ENCODE assay signal across 1 cellular context in genomic region chr2:70789304-70790078, GRCh38.
TF ChIP-seq lines count a peak whose summit lies in the region.

No MANE protein-coding gene starts in this region.

TF ChIP-seq in HepG2, 621 proteins besides CTCF, POLR2A, EP300 and RAD21 (continued from another document and continues in another):
- TF ChIP-seq THAP9 (CRISPR knock-in tag; IDR thresholded peaks at IDR 0.05; ENCODE audit: borderline replicate concordance) = peak; percentile 36; the same call in 1 of the 2 replicates
- TF ChIP-seq PBX2 (CRISPR knock-in tag; IDR thresholded peaks at IDR 0.05) = no peak
- TF ChIP-seq ZNF33A (CRISPR knock-in tag; IDR thresholded peaks at IDR 0.05; ENCODE audit: borderline replicate concordance) = no peak
- TF ChIP-seq THAP8 (CRISPR knock-in tag; IDR thresholded peaks at IDR 0.05; ENCODE audit: borderline replicate concordance) = no peak
- no peak for TF ChIP-seq SAP130 (CRISPR knock-in tag; IDR thresholded peaks at IDR 0.05; ENCODE audit: low read depth)
- TF ChIP-seq, protein P1, sequence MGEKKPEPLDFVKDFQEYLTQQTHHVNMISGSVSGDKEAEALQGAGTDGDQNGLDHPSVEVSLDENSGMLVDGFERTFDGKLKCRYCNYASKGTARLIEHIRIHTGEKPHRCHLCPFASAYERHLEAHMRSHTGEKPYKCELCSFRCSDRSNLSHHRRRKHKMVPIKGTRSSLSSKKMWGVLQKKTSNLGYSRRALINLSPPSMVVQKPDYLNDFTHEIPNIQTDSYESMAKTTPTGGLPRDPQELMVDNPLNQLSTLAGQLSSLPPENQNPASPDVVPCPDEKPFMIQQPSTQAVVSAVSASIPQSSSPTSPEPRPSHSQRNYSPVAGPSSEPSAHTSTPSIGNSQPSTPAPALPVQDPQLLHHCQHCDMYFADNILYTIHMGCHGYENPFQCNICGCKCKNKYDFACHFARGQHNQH (CRISPR knock-in tag; IDR thresholded peaks at IDR 0.05) = peak; percentile 59; the same call in 1 of the 2 replicates
- no peak for TF ChIP-seq ZSCAN29 (CRISPR knock-in tag; conservative IDR thresholded peaks at IDR 0.05)
- peak; percentile 79; the same call in 1 of the 2 replicates for TF ChIP-seq ERF (CRISPR knock-in tag; IDR thresholded peaks at IDR 0.05)
- TF ChIP-seq FOXO4 (CRISPR knock-in tag; conservative IDR thresholded peaks at IDR 0.05) = no peak
- TF ChIP-seq, protein P2, sequence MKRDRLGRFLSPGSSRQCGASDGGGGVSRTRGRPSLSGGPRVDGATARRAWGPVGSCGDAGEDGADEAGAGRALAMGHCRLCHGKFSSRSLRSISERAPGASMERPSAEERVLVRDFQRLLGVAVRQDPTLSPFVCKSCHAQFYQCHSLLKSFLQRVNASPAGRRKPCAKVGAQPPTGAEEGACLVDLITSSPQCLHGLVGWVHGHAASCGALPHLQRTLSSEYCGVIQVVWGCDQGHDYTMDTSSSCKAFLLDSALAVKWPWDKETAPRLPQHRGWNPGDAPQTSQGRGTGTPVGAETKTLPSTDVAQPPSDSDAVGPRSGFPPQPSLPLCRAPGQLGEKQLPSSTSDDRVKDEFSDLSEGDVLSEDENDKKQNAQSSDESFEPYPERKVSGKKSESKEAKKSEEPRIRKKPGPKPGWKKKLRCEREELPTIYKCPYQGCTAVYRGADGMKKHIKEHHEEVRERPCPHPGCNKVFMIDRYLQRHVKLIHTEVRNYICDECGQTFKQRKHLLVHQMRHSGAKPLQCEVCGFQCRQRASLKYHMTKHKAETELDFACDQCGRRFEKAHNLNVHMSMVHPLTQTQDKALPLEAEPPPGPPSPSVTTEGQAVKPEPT (CRISPR knock-in tag; IDR thresholded peaks at IDR 0.05; ENCODE audit: low read depth) = no peak
- no peak for TF ChIP-seq TAF15 (IDR thresholded peaks at IDR 0.05; ENCODE audit: low read depth, low read length, poor library complexity, severe bottlenecking)
- TF ChIP-seq MXI1 (IDR thresholded peaks at IDR 0.05; ENCODE audit: borderline replicate concordance, low read depth, low read length) = no peak
- TF ChIP-seq ZNF75D (CRISPR knock-in tag; IDR thresholded peaks at IDR 0.05; ENCODE audit: borderline replicate concordance) = no peak
- TF ChIP-seq TBP (CRISPR knock-in tag; IDR thresholded peaks at IDR 0.05) = no peak
- TF ChIP-seq ZNF224 (CRISPR knock-in tag; IDR thresholded peaks at IDR 0.05) = no peak
- TF ChIP-seq, protein P3, sequence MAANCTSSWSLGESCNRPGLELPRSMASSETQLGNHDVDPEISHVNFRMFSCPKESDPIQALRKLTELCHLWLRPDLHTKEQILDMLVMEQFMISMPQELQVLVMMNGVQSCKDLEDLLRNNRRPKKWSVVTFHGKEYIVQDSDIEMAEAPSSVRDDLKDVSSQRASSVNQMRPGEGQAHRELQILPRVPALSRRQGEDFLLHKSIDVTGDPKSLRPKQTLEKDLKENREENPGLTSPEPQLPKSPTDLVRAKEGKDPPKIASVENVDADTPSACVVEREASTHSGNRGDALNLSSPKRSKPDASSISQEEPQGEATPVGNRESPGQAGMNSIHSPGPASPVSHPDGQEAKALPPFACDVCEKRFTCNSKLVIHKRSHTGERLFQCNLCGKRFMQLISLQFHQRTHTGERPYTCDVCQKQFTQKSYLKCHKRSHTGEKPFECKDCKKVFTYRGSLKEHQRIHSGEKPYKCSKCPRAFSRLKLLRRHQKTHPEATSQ (CRISPR knock-in tag; IDR thresholded peaks at IDR 0.05; ENCODE audit: borderline replicate concordance) = no peak
- TF ChIP-seq ZNF225 (CRISPR knock-in tag; IDR thresholded peaks at IDR 0.05) = peak; percentile 8; the same call in 1 of the 2 replicates
- TF ChIP-seq ZNF546 (CRISPR knock-in tag; conservative IDR thresholded peaks at IDR 0.05) = no peak
- TF ChIP-seq THRA (CRISPR knock-in tag; IDR thresholded peaks at IDR 0.05; ENCODE audit: borderline replicate concordance) = peak; percentile 80; the same call in 1 of the 2 replicates
- TF ChIP-seq LCORL (IDR thresholded peaks at IDR 0.05) = no peak
- TF ChIP-seq LCORL (CRISPR knock-in tag; IDR thresholded peaks at IDR 0.05) = peak; percentile 56
- TF ChIP-seq, protein P4, sequence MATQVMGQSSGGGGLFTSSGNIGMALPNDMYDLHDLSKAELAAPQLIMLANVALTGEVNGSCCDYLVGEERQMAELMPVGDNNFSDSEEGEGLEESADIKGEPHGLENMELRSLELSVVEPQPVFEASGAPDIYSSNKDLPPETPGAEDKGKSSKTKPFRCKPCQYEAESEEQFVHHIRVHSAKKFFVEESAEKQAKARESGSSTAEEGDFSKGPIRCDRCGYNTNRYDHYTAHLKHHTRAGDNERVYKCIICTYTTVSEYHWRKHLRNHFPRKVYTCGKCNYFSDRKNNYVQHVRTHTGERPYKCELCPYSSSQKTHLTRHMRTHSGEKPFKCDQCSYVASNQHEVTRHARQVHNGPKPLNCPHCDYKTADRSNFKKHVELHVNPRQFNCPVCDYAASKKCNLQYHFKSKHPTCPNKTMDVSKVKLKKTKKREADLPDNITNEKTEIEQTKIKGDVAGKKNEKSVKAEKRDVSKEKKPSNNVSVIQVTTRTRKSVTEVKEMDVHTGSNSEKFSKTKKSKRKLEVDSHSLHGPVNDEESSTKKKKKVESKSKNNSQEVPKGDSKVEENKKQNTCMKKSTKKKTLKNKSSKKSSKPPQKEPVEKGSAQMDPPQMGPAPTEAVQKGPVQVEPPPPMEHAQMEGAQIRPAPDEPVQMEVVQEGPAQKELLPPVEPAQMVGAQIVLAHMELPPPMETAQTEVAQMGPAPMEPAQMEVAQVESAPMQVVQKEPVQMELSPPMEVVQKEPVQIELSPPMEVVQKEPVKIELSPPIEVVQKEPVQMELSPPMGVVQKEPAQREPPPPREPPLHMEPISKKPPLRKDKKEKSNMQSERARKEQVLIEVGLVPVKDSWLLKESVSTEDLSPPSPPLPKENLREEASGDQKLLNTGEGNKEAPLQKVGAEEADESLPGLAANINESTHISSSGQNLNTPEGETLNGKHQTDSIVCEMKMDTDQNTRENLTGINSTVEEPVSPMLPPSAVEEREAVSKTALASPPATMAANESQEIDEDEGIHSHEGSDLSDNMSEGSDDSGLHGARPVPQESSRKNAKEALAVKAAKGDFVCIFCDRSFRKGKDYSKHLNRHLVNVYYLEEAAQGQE (IDR thresholded peaks at IDR 0.05; ENCODE audit: borderline replicate concordance in 1 of 2, low read depth in 1 of 2, low read length in 2 of 2) = no peak
- TF ChIP-seq ZNF331 (CRISPR knock-in tag; IDR thresholded peaks at IDR 0.05) = peak; percentile 65; the same call in 1 of the 2 replicates
- 0 out of 2 replicates have a peak, but pooled peaks have one; percentile 43 for TF ChIP-seq ZNF430 (CRISPR knock-in tag; IDR thresholded peaks at IDR 0.05)
- TF ChIP-seq MTERF4 (CRISPR knock-in tag; IDR thresholded peaks at IDR 0.05) = peak; percentile 72; the same call in 1 of the 2 replicates
- TF ChIP-seq TCF7L2 (IDR thresholded peaks at IDR 0.05; ENCODE audit: low read depth, low read length) = no peak
- TF ChIP-seq GATAD1 (CRISPR knock-in tag; IDR thresholded peaks at IDR 0.05) = peak; percentile 64
- TF ChIP-seq JDP2 (CRISPR knock-in tag; IDR thresholded peaks at IDR 0.05; ENCODE audit: borderline replicate concordance) = no peak
- no peak for TF ChIP-seq ZBTB8A (CRISPR knock-in tag; IDR thresholded peaks at IDR 0.05; ENCODE audit: borderline replicate concordance, low read depth)
- TF ChIP-seq HNRNPLL (IDR thresholded peaks at IDR 0.05; ENCODE audit: low read depth, low read length, poor library complexity, severe bottlenecking) = peak; percentile 40
- TF ChIP-seq ZNF350 (CRISPR knock-in tag; IDR thresholded peaks at IDR 0.05; ENCODE audit: borderline replicate concordance, low read depth) = peak; percentile 46; the same call in 1 of the 2 replicates
- TF ChIP-seq RELA (CRISPR knock-in tag; IDR thresholded peaks at IDR 0.05) = peak; percentile 79; the same call in 1 of the 2 replicates
- no peak for TF ChIP-seq ETV6 (CRISPR knock-in tag; conservative IDR thresholded peaks at IDR 0.05)
- TF ChIP-seq ZNF614 (CRISPR knock-in tag; IDR thresholded peaks at IDR 0.05; ENCODE audit: borderline replicate concordance) = peak; percentile 53; the same call in 1 of the 2 replicates
- TF ChIP-seq REL (CRISPR knock-in tag; conservative IDR thresholded peaks at IDR 0.05) = no peak
- 0 out of 2 replicates have a peak, but pooled peaks have one; percentile 24 for TF ChIP-seq RFXAP (CRISPR knock-in tag; IDR thresholded peaks at IDR 0.05; ENCODE audit: borderline replicate concordance)
- no peak for TF ChIP-seq ZNF713 (CRISPR knock-in tag; IDR thresholded peaks at IDR 0.05)
- TF ChIP-seq KAT8 (CRISPR knock-in tag; IDR thresholded peaks at IDR 0.05) = peak; percentile 54; the same call in 1 of the 2 replicates
- TF ChIP-seq ZZZ3 (CRISPR knock-in tag; IDR thresholded peaks at IDR 0.05; ENCODE audit: borderline replicate concordance) = no peak
- TF ChIP-seq KLF9 (CRISPR knock-in tag; IDR thresholded peaks at IDR 0.05; ENCODE audit: low read depth) = no peak
